In genomic region chr11:33892906-33893594, GRCh38 we compare ENCODE assay signal across 11 cellular contexts. TPM values are rescaled to one million over a fixed set of nuclear protein-coding genes. Genes with fewer than 3 reads are reported as not detected.
DNase-seq lines count a peak whose midpoint lies in the region; ATAC-seq and TF ChIP-seq lines count a peak whose summit lies in the region.
"Had no signal": no experiment of that assay in that cellular context is flagged by ENCODE, and none has a peak within 500 bp of the region (broad histone marks: within the 10 kb centered on the region; RNA-seq: fewer than 3 reads in every experiment).

No MANE protein-coding gene starts in this region.

- peak overlapping the region; percentile 37 to 85 (median 80) for H3K4me3 Mint-ChIP-seq in CD8-positive, alpha-beta memory T cell
- peak overlapping the region; percentile 85 to 94 (median 90) for H3K4me3 Mint-ChIP-seq in IgD-negative memory B cell
- H3K4me3 Mint-ChIP-seq in T-helper 17 cell: peak overlapping the region; percentile 93
- peak overlapping the region; percentile 35 to 93 (median 86) for H3K4me3 Mint-ChIP-seq in naive thymus-derived CD4-positive, alpha-beta T cell

- POLR2A ChIA-PET in CD8-positive, alpha-beta memory T cell (lab: Charles Lee): no interaction called here
- POLR2A ChIA-PET in naive thymus-derived CD4-positive, alpha-beta T cell (lab: Charles Lee): interaction anchor here (0.6 kb wide), 1 partner anchor 54 kb away, joined by 3 read pairs; no protein-coding TSS in a partner anchor

- TF ChIP-seq CTCF in ovary (IDR thresholded peaks at IDR 0.05): no peak

- H3K27me3 Mint-ChIP-seq in CD8-positive, alpha-beta memory T cell: peaks cover 32 to 35% of the 10 kb centered on the region in 2 donors
- H3K27me3 Mint-ChIP-seq in IgD-negative memory B cell (peaks cover 2% of the 10 kb centered on the region), T-helper 17 cell (peaks cover 89% of the 10 kb centered on the region)
- H3K27me3 Mint-ChIP-seq in naive thymus-derived CD4-positive, alpha-beta T cell: peaks cover 31 to 83% (median 54%) of the 10 kb centered on the region in 5 donors

- CTCF ChIA-PET in CD8-positive, alpha-beta memory T cell (lab: Charles Lee): no interaction called here
- CTCF ChIA-PET in naive thymus-derived CD4-positive, alpha-beta T cell (lab: Charles Lee): no interaction called here

- H3K9me3 ChIP-seq in CD8-positive, alpha-beta memory T cell (ENCODE audit: low read length): no peaks in the 10 kb centered on the region
- H3K9me3 ChIP-seq in T-helper 17 cell (ENCODE audit: control insufficient read depth, low read length, poor library complexity, severe bottlenecking) (no peaks in the 10 kb centered on the region), ovary (no peaks in the 10 kb centered on the region)
- no peaks in the 10 kb centered on the region for H3K9me3 ChIP-seq in naive thymus-derived CD4-positive, alpha-beta T cell (ENCODE audit: control insufficient read depth in 2 of 3, low read length in 3 of 3)

- H3K27ac Mint-ChIP-seq in CD8-positive, alpha-beta memory T cell: peak overlapping the region in 6 of 8 donors; percentile 11 to 85 (median 68)
- H3K27ac Mint-ChIP-seq in IgD-negative memory B cell (peak overlapping the region; percentile 87 to 92 (median 88)), T-helper 17 cell (peak overlapping the region; percentile 90)
- peak overlapping the region in 8 of 9 donors; percentile 12 to 86 (median 76) for H3K27ac Mint-ChIP-seq in naive thymus-derived CD4-positive, alpha-beta T cell

- peaks cover 0 to 5% (median 0%) of the 10 kb centered on the region in 5 donors for H3K9me3 Mint-ChIP-seq in CD8-positive, alpha-beta memory T cell
- peaks cover 0 to 4% (median 0%) of the 10 kb centered on the region in 3 donors for H3K9me3 Mint-ChIP-seq in IgD-negative memory B cell
- peaks cover 0 to 4% (median 0%) of the 10 kb centered on the region in 11 donors for H3K9me3 Mint-ChIP-seq in naive thymus-derived CD4-positive, alpha-beta T cell

- no peak for DNase-seq in CD8-positive, alpha-beta memory T cell
- DNase-seq in T-helper 17 cell (no peak), NCI-H1436 (lab: John Stamatoyannopoulos, UW) (no peak), ovary (no peak)
- DNase-seq in naive thymus-derived CD4-positive, alpha-beta T cell: no peak
- DNase-seq: aorta, hippocampal formation, NCI-H2081 had no signal

- peaks cover 27% of the 10 kb centered on the region for H3K4me1 ChIP-seq in CD8-positive, alpha-beta memory T cell (ENCODE audit: insufficient read depth, low read length)
- peaks cover 18 to 20% of the 10 kb centered on the region in 2 donors for H3K4me1 ChIP-seq in naive thymus-derived CD4-positive, alpha-beta T cell (ENCODE audit: control insufficient read depth in 2 of 2, insufficient read depth in 2 of 2, low read length in 2 of 2)
- no peaks in the 10 kb centered on the region for H3K4me1 ChIP-seq in ovary (ENCODE audit: insufficient read depth)

- H3K27ac ChIP-seq in CD8-positive, alpha-beta memory T cell (ENCODE audit: low read depth, low read length): peak overlapping the region; percentile 40
- no peak overlapping the region for H3K27ac ChIP-seq in naive thymus-derived CD4-positive, alpha-beta T cell (ENCODE audit: low read depth, low read length)
- H3K27ac ChIP-seq in ovary: no peak overlapping the region

- H3K27me3 ChIP-seq in CD8-positive, alpha-beta memory T cell (ENCODE audit: insufficient read depth, low read length, poor library complexity, severe bottlenecking): peaks cover 9% of the 10 kb centered on the region
- H3K27me3 ChIP-seq in naive thymus-derived CD4-positive, alpha-beta T cell (ENCODE audit: control insufficient read depth in 2 of 2, insufficient read depth in 2 of 2, low read length in 2 of 2): no peaks in the 10 kb centered on the region
- no peaks in the 10 kb centered on the region for H3K27me3 ChIP-seq in ovary

- intact Hi-C loops in naive thymus-derived CD4-positive, alpha-beta T cell (cut with micrococcal nuclease): loop anchor here (2.0 to 5.0 kb wide), 3 partner anchors 24 to 759 kb away; no protein-coding TSS in a partner anchor
- intact Hi-C loops in ovary (cut with DNase I): no loop called here

- H3K36me3 ChIP-seq in CD8-positive, alpha-beta memory T cell (ENCODE audit: insufficient read depth, low read length): no peaks in the 10 kb centered on the region
- no peaks in the 10 kb centered on the region for H3K36me3 ChIP-seq in naive thymus-derived CD4-positive, alpha-beta T cell (ENCODE audit: control insufficient read depth in 2 of 3, insufficient read depth in 3 of 3, low read length in 3 of 3)
- H3K36me3 ChIP-seq in ovary: no peaks in the 10 kb centered on the region

- H3K4me3 ChIP-seq in CD8-positive, alpha-beta memory T cell (ENCODE audit: low read length): peak overlapping the region; percentile 33
- peak overlapping the region; percentile 54 for H3K4me3 ChIP-seq in naive thymus-derived CD4-positive, alpha-beta T cell (ENCODE audit: low read length)
- no peak overlapping the region for H3K4me3 ChIP-seq in ovary

- H3K36me3 Mint-ChIP-seq in CD8-positive, alpha-beta memory T cell: no peaks in the 10 kb centered on the region
- H3K36me3 Mint-ChIP-seq in IgD-negative memory B cell (no peaks in the 10 kb centered on the region), T-helper 17 cell (ENCODE audit: low read depth) (no peaks in the 10 kb centered on the region)
- H3K36me3 Mint-ChIP-seq in naive thymus-derived CD4-positive, alpha-beta T cell: no peaks in the 10 kb centered on the region

- TF ChIP-seq EP300 in ovary (IDR thresholded peaks at IDR 0.05): no peak

- TF ChIP-seq POLR2A in ovary (IDR thresholded peaks at IDR 0.05): no peak

- WGBS in ovary, 3 donors: 66 to 75% (median 69%) methylated on average over 11 of the region's 11 CpGs

- peaks cover 27 to 31% (median 29%) of the 10 kb centered on the region in 3 donors for H3K4me1 Mint-ChIP-seq in CD8-positive, alpha-beta memory T cell
- H3K4me1 Mint-ChIP-seq in IgD-negative memory B cell (peaks cover 45 to 63% (median 48%) of the 10 kb centered on the region in 3 donors), T-helper 17 cell (peaks cover 22% of the 10 kb centered on the region)
- H3K4me1 Mint-ChIP-seq in naive thymus-derived CD4-positive, alpha-beta T cell: peaks cover 24 to 48% (median 32%) of the 10 kb centered on the region in 7 donors

- ATAC-seq in T-helper 17 cell: no peak
- no peak for ATAC-seq in naive thymus-derived CD4-positive, alpha-beta T cell
- no peak for ATAC-seq in SK-N-SH treated with all-trans-retinoic acid at 6 μM for 48 hours
- ATAC-seq in HG03442 (IDR thresholded peaks at IDR 0.05; ENCODE audit: unreplicated experiment): no peak

TF ChIP-seq in SK-N-SH treated with all-trans-retinoic acid at 6 μM for 48 hours, 23 proteins besides CTCF, POLR2A, EP300 and RAD21:
- TF ChIP-seq ARNTL (CRISPR knock-in tag; IDR thresholded peaks at IDR 0.05; ENCODE audit: borderline replicate concordance, low read depth) (no peak), CSDC2 (CRISPR knock-in tag; IDR thresholded peaks at IDR 0.05) (no peak), ISL1 (CRISPR knock-in tag; IDR thresholded peaks at IDR 0.05) (no peak), ZC3H10 (CRISPR knock-in tag; IDR thresholded peaks at IDR 0.05) (no peak), CREB5 (CRISPR knock-in tag; IDR thresholded peaks at IDR 0.05; ENCODE audit: low read depth) (no peak), GLIS3 (CRISPR knock-in tag; IDR thresholded peaks at IDR 0.05) (no peak), ZNF8 (CRISPR knock-in tag; IDR thresholded peaks at IDR 0.05) (no peak)

RNA-seq across cellular contexts. Expression of gene LMO2, which starts 1.2 kb away (rescaled TPM):
- under 1 TPM; 0.13 to 0.53 TPM for total RNA-seq in CD8-positive, alpha-beta memory T cell
- not detected for polyA plus RNA-seq in CD8-positive, alpha-beta memory T cell
- 11.4 TPM for polyA plus RNA-seq in IgD-negative memory B cell
- 1 to 10 TPM; 1.8 to 2.1 TPM for total RNA-seq in T-helper 17 cell
- 10 to 100 TPM in 1 of 5 experiments, 1 to 10 TPM in 1, under 1 TPM in 2, not detected in 1; 0.73 to 40.4 (median 2.6) TPM for total RNA-seq in naive thymus-derived CD4-positive, alpha-beta T cell
- polyA plus RNA-seq in naive thymus-derived CD4-positive, alpha-beta T cell: under 1 TPM in 1 of 2 donors, not detected in 1; 0.26 TPM
- 10 to 100 TPM in 5 of 7 donors, 1 to 10 TPM in 2; 6.9 to 18.6 (median 13.2) TPM for total RNA-seq in ovary
- polyA plus RNA-seq in ovary: 10 to 100 TPM; 26.5 to 48.2 TPM

Comparison
In these comparisons a context has a peak if more than half of its experiments do, and no peak if none do; other contexts are left out.
1. intact Hi-C loops: an anchor here in naive thymus-derived CD4-positive, alpha-beta T cell (2.0 to 5.0 kb wide); none called in ovary.